16 cellular contexts compared by ENCODE assay signal in genomic region chr21:42140196-42140934, GRCh38.
"Had no signal": no experiment of that assay in that cellular context is flagged by ENCODE, and none has a peak within 500 bp of the region (broad histone marks: within the 10 kb centered on the region; RNA-seq: fewer than 3 reads in every experiment).

No MANE protein-coding gene starts in this region.

- H3K27me3 ChIP-seq: breast epithelium, pancreas had no signal

- H3K9me3 Mint-ChIP-seq: stimulated activated naive CD8-positive, alpha-beta T cell treated with anti-CD3 and anti-CD28 coated beads, Interleukin-15, Interleukin-2, amounts not matched to agents 100 ng/mL and 50 ng/mL, for 24 hours; T-helper 2 cell treated with Interferon-gamma antibody and Interleukin-4, amounts not matched to agents 5 μg/mL and 100 μg/mL, for 36 hours had no signal

- H3K27me3 Mint-ChIP-seq: activated naive CD8-positive, alpha-beta T cell; stimulated activated naive CD8-positive, alpha-beta T cell treated with anti-CD3 and anti-CD28 coated beads, Interleukin-15, Interleukin-2, amounts not matched to agents 100 ng/mL and 50 ng/mL, for 24 hours had no signal

- H3K27ac Mint-ChIP-seq: activated naive CD8-positive, alpha-beta T cell; stimulated activated naive CD8-positive, alpha-beta T cell treated with anti-CD3 and anti-CD28 coated beads, Interleukin-15, Interleukin-2, amounts not matched to agents 100 ng/mL and 50 ng/mL, for 24 hours; T-helper 2 cell treated with Interferon-gamma antibody and Interleukin-4, amounts not matched to agents 5 μg/mL and 100 μg/mL, for 36 hours had no signal

- H3K9me3 ChIP-seq: breast epithelium, pancreas had no signal

- FAIRE-seq: islet of Langerhans, pancreas had no signal

- H3K4me1 ChIP-seq: breast epithelium, pancreas had no signal

- H3K36me3 ChIP-seq: breast epithelium, pancreas had no signal

- H3K4me3 ChIP-seq: breast epithelium, pancreas had no signal

- H3K27ac ChIP-seq: breast epithelium, pancreas had no signal

- H3K36me3 Mint-ChIP-seq: activated naive CD8-positive, alpha-beta T cell had no signal

- ATAC-seq: left lobe of liver, pancreas had no signal

- H3K4me3 Mint-ChIP-seq: activated naive CD8-positive, alpha-beta T cell; stimulated activated naive CD8-positive, alpha-beta T cell treated with anti-CD3 and anti-CD28 coated beads, Interleukin-15, Interleukin-2, amounts not matched to agents 100 ng/mL and 50 ng/mL, for 24 hours; T-helper 2 cell treated with Interferon-gamma antibody and Interleukin-4, amounts not matched to agents 5 μg/mL and 100 μg/mL, for 36 hours had no signal

- DNase-seq: activated CD4-positive, alpha-beta T cell treated with anti-CD3 and anti-CD28 coated beads, Interleukin-2, amount 50 U/mL, for 4 hours; activated CD4-positive, CD25-positive, alpha-beta regulatory T cell treated with anti-CD3 and anti-CD28 coated beads, Interleukin-2, amount 50 U/mL, for 72 hours; activated effector memory CD4-positive, alpha-beta T cell treated with Interleukin-2 at 50 U/mL for 16 hours; activated T-cell treated with anti-CD3 and anti-CD28 coated beads, Interleukin-2, amount 50 U/mL, for 1 hour; foreskin melanocyte; head of caudate nucleus; mesenchymal stem cell; stimulated activated CD4-positive, alpha-beta T cell treated with anti-CD3 and anti-CD28 coated beads, Interleukin-4, amount 100 ng/mL, for 1 hour; stimulated activated CD8-positive, alpha-beta memory T cell treated with anti-CD3 and anti-CD28 coated beads, Interleukin-4, amount 100 ng/mL, for 48 hours had no signal
